10 cellular contexts compared by ENCODE assay signal in the genomic region with DNA sequence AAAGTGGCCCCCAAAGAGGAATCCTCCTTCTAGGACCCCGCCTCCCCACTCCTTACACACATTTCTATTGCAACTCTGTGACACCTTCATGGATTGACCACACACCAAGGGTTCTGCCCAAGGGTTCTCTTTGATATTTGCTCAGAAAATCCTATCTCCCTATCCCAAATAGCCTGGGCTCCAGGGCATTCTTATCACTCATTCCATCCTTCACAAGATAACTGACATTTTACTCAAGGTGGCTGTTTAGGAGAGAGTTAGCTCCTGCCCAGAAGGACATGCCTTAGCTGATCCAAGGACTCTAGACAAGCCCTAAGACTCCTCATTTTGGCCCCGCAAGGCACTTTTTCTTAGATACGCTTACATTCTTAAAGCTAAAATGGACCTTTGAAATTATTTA. TPM values are rescaled to one million over a fixed set of nuclear protein-coding genes. Genes with fewer than 3 reads are reported as not detected.
"Had no signal": no experiment of that assay in that cellular context is flagged by ENCODE, and none has a peak within 500 bp of the region (broad histone marks: within the 10 kb centered on the region; RNA-seq: fewer than 3 reads in every experiment).

No MANE protein-coding gene starts in this region.

- H3K4me3 Mint-ChIP-seq: GM23338, H9, IgD-negative memory B cell had no signal

- H3K4me2 ChIP-seq: GM23338 had no signal

- DNase-seq: H9, HCEC 1CT, KG1 had no signal

- H3K27ac ChIP-seq: HL-60 had no signal

- ATAC-seq: GM23338, HepG2 had no signal

- H3K36me3 Mint-ChIP-seq: IgD-negative memory B cell had no signal

- H2AFZ ChIP-seq: GM23338 had no signal

- FAIRE-seq: H1, H54, HepG2 had no signal

- H3K27ac Mint-ChIP-seq: GM23338, H9, IgD-negative memory B cell had no signal

- H3K9me3 Mint-ChIP-seq: GM23338, IgD-negative memory B cell had no signal

- H3K4me1 Mint-ChIP-seq: GM23338, IgD-negative memory B cell had no signal

- H3K4me3 ChIP-seq: GM23338 had no signal

RNA-seq across cellular contexts. Expression of gene ATXN3L, which starts 47.4 kb away (rescaled TPM):
- total RNA-seq: GM23338, H1, H9, HepG2, HT1080 had no signal
- polyA plus RNA-seq: GM23338, H1, HepG2, IgD-negative memory B cell had no signal
